ENCODE assay signal across 8 cellular contexts in the genomic region with DNA sequence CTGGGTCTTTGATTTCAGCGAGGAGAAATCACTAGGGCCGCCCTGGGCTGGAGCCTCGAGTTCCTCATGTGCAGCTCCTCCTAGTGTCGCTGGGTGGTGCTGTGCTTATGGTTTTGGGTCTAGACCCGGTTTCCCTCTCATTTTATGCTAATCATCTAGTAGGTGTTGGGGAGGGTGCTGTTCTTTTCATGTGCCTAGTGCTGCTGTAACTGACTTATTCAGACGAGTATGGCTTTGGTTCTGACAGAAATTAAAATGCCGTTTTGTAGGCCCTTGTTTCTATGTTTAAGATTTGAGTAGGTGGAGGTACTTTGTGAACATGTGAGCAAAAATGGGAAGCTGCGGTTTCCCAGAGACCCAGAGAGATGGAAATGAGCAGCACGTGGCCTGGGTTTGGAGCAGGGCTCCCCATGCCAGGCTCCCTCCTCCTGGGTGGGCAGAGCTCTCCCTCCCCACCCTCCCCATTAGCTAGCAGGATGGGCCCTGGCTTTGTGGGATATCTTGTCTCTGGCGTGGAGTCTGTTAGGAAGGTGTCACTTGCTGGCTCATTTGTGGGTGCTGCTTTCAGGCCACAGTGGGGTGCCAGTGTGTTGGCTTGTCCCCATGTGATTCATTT.
DNase-seq lines count a peak whose midpoint lies in the region; ATAC-seq, FAIRE-seq and TF ChIP-seq lines count a peak whose summit lies in the region.

No MANE protein-coding gene starts in this region.

- no peaks in the 10 kb centered on the region; the same call in 1 of the 2 replicates for H3K36me3 ChIP-seq in GM06990 (ENCODE audit: control insufficient read depth, insufficient read depth, low read length)

- peak overlapping the region; percentile 81 for H3K27ac Mint-ChIP-seq in activated naive CD8-positive, alpha-beta T cell
- H3K27ac Mint-ChIP-seq in progenitor cell of endocrine pancreas, result no peak overlapping the region

- peaks cover 9% of the 10 kb centered on the region for H3K36me3 Mint-ChIP-seq in activated naive CD8-positive, alpha-beta T cell
- peaks cover 11% of the 10 kb centered on the region for H3K36me3 Mint-ChIP-seq in progenitor cell of endocrine pancreas (ENCODE audit: insufficient read depth)

- DNase-seq in GM06990 (ENCODE audit: extremely low read depth, insufficient read length), result peak; percentile 18
- DNase-seq in KG1 (lab: John Stamatoyannopoulos, UW), result peak; percentile 65
- peak; percentile 48 for DNase-seq in RCC 7860 (ENCODE audit: low spot score)
- peak; percentile 71 for DNase-seq in Right ventricle myocardium superior
- peak; percentile 15 for DNase-seq in progenitor cell of endocrine pancreas (ENCODE audit: low spot score, unreplicated experiment)
- DNase-seq in NCI-H345 treated with DMSO at 0.1 percent for 48 hours (lab: John Stamatoyannopoulos, UW; ENCODE audit: unreplicated experiment), result no peak

- H3K4me3 ChIP-seq in GM06990 (replicated peaks; ENCODE audit: low read depth, low read length), result no peak overlapping the region

- H3K4me3 Mint-ChIP-seq in activated naive CD8-positive, alpha-beta T cell, result no peak overlapping the region
- H3K4me3 Mint-ChIP-seq in progenitor cell of endocrine pancreas (ENCODE audit: low read depth), result no peak overlapping the region

- TF ChIP-seq CTCF in GM06990 (IDR thresholded peaks at IDR 0.05; ENCODE audit: insufficient read depth, low read length, poor library complexity, severe bottlenecking), result peak; percentile 88
- peak; percentile 74 for TF ChIP-seq CTCF in progenitor cell of endocrine pancreas (IDR thresholded peaks at IDR 0.05; ENCODE audit: unreplicated experiment)

- ATAC-seq in GM21825 (IDR thresholded peaks at IDR 0.05; ENCODE audit: unreplicated experiment) (peak; percentile 88), Right ventricle myocardium superior (ENCODE audit: poor library complexity) (peak; percentile 71)

- FAIRE-seq in RCC 7860 (lab: Jason Lieb, UNC), result no peak

- H3K4me1 Mint-ChIP-seq in activated naive CD8-positive, alpha-beta T cell (ENCODE audit: low read depth), result peaks cover 27% of the 10 kb centered on the region
- H3K4me1 Mint-ChIP-seq in progenitor cell of endocrine pancreas (ENCODE audit: low read depth), result peaks cover 4% of the 10 kb centered on the region

- no peaks in the 10 kb centered on the region for H3K27me3 Mint-ChIP-seq in activated naive CD8-positive, alpha-beta T cell
- H3K27me3 Mint-ChIP-seq in progenitor cell of endocrine pancreas, result no peaks in the 10 kb centered on the region

- intact Hi-C loops in Right ventricle myocardium superior (cut with DNase I), result loop anchor here (5.0 to 10.0 kb wide), 2 partner anchors 403 to 659 kb away; no protein-coding TSS in a partner anchor

- no peaks in the 10 kb centered on the region for H3K27me3 ChIP-seq in GM06990 (replicated peaks; ENCODE audit: control insufficient read depth, insufficient read depth, low read length)

- no peaks in the 10 kb centered on the region for H3K9me3 Mint-ChIP-seq in activated naive CD8-positive, alpha-beta T cell (ENCODE audit: low read depth)
- no peaks in the 10 kb centered on the region for H3K9me3 Mint-ChIP-seq in progenitor cell of endocrine pancreas (ENCODE audit: low read depth)
